Comparison of ENCODE assay signal across 8 cellular contexts in the genomic region with DNA sequence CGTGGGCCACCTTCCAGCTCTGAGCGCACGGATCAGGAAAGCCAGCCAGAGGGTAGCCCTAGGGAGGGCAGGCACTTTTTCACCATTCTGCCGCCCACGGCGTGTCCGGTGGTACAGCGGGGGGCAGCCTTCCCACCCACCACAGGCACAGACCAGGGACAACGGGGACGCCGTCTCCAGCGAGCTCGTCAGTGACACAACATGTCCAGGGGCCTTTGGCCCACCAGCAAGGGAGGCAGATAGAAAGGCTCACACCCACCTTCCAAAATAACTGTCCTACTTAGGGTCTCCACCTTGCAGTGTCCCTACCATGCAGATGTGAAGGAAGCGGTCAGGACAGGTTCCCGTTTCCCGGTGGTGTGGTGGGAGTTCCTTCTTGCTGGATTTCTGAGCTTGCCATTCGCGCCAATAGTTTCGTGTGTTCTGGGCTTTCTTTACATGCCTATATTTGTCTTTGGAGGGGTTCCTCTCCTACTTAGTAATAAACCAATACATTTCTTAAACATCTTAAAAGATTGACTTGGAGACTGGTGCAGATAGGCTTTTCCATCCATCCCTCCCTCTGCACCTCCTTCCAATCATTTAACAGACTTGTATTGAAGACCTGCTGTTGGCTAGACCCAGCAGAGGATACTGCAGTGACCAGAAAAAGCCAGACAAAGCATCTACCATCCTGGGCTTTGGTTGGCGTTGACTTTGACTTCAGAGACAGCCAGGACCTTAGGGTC. TPM values are rescaled to one million over a fixed set of nuclear protein-coding genes. Genes with fewer than 3 reads are reported as not detected.
A peak's percentile ranks its signal among the peaks of the same experiment; 100 is the strongest.
DNase-seq lines count a peak whose midpoint lies in the region; ATAC-seq, FAIRE-seq and TF ChIP-seq lines count a peak whose summit lies in the region.

No MANE protein-coding gene starts in this region.

- H4K8ac ChIP-seq in H1 (ENCODE audit: extremely low read depth, insufficient read depth, low read length): no peak overlapping the region; the same call in 1 of the 2 replicates

- 0 out of 2 replicates have a peak, but pooled peaks cover 1% of the 10 kb centered on the region for H3K27me3 ChIP-seq in OCI-LY1 (ENCODE audit: insufficient read depth, low read length)
- no peaks in the 10 kb centered on the region for H3K27me3 ChIP-seq in H1 (replicated peaks in 1 of 4; ENCODE audit: control insufficient read depth in 3 of 4, extremely low read depth in 1 of 4, insufficient read depth in 3 of 4, low read length in 3 of 4)

- no peak overlapping the region for H3K4ac ChIP-seq in H1 (replicated peaks; ENCODE audit: insufficient read length, low read depth, low read length)

- H3K4me1 ChIP-seq in A549: peaks cover 21% of the 10 kb centered on the region; the same call in 2 of the 3 replicates
- peaks cover 26% of the 10 kb centered on the region for H3K4me1 ChIP-seq in OCI-LY1 (ENCODE audit: insufficient read depth, low read length, severe bottlenecking)
- H3K4me1 ChIP-seq in H1 (replicated peaks in 1 of 4; ENCODE audit: control insufficient read depth in 3 of 4, insufficient read depth in 4 of 4, low read length in 3 of 4): peaks cover 0 to 10% (median 6%) of the 10 kb centered on the region in 4 experiments; a peak in 4 of 7 replicates

- H3K79me2 ChIP-seq in OCI-LY1 (ENCODE audit: insufficient read depth, low read length) (peaks cover 50% of the 10 kb centered on the region), H1 (ENCODE audit: control insufficient read depth in 1 of 2, insufficient read depth in 2 of 2, low read length in 2 of 2) (peaks cover 18 to 53% of the 10 kb centered on the region in 2 experiments)

- TF ChIP-seq CTCF in A549 (IDR thresholded peaks at IDR 0.05) (no peak), OCI-LY1 (IDR thresholded peaks at IDR 0.05; ENCODE audit: low read length) (no peak), H1 (IDR thresholded peaks at IDR 0.05; ENCODE audit: control extremely low read depth in 1 of 3, insufficient read depth in 1 of 3, low read depth in 1 of 3, low read length in 3 of 3) (no peak), nephron (IDR thresholded peaks at IDR 0.05; ENCODE audit: unreplicated experiment in 3 of 3) (no peak)

- no peak overlapping the region for H2AK5ac ChIP-seq in H1 (ENCODE audit: low read depth, low read length)

- H3K4me3 ChIP-seq in A549 (peak overlapping the region; percentile 85), OCI-LY1 (ENCODE audit: low read depth, low read length, poor library complexity, severe bottlenecking) (peak overlapping the region; percentile 93), H1 (ENCODE audit: extremely low read depth in 1 of 4, insufficient read depth in 2 of 4, low read depth in 3 of 4, low read length in 4 of 4) (peak overlapping the region; percentile 74 to 98 (median 79))

- H3K4me2 ChIP-seq in A549 (peak overlapping the region; percentile 82), OCI-LY1 (ENCODE audit: low read length) (peak overlapping the region; percentile 98), H1 (ENCODE audit: insufficient read depth in 1 of 2, low read depth in 2 of 2, low read length in 2 of 2) (peak overlapping the region; percentile 86 to 98)

- peak overlapping the region; percentile 43 for H3K56ac ChIP-seq in H1 (replicated peaks; ENCODE audit: insufficient read length, low read depth, low read length)

- H3K9me3 ChIP-seq in A549 (no peaks in the 10 kb centered on the region), OCI-LY1 (ENCODE audit: low read length) (no peaks in the 10 kb centered on the region), H1 (ENCODE audit: insufficient read depth in 2 of 2, low read depth in 1 of 2, low read length in 1 of 2) (no peaks in the 10 kb centered on the region)

- H3K18ac ChIP-seq in H1 (ENCODE audit: extremely low read depth, low read length): peak overlapping the region; percentile 78

- H3K36me3 Mint-ChIP-seq in nephron (ENCODE audit: low read depth): peaks cover 43% of the 10 kb centered on the region

- H3K27ac ChIP-seq in A549 (peak overlapping the region; percentile 94 to 99), OCI-LY1 (ENCODE audit: low read depth, low read length, poor library complexity, severe bottlenecking) (peak overlapping the region; percentile 13), H1 (ENCODE audit: low read depth, low read length) (0 out of 2 replicates have a peak overlapping the region, but pooled peaks have one; percentile 2)

- 0 out of 2 replicates have a peak overlapping the region, but pooled peaks have one; percentile 66 for H2BK5ac ChIP-seq in H1 (ENCODE audit: low read depth, low read length)

- no peaks in the 10 kb centered on the region for H3K9me2 ChIP-seq in OCI-LY1 (ENCODE audit: low read depth, low read length)

- peaks cover 15% of the 10 kb centered on the region for H3K9me3 Mint-ChIP-seq in nephron

- H3K36me3 ChIP-seq in OCI-LY1 (ENCODE audit: insufficient read depth, low read length) (peaks cover 17% of the 10 kb centered on the region), H1 (ENCODE audit: control insufficient read depth in 2 of 4, insufficient read depth in 4 of 4, low read length in 3 of 4) (peaks cover 0 to 4% (median 0%) of the 10 kb centered on the region in 4 experiments; a peak in 3 of 8 replicates)

- peaks cover 42% of the 10 kb centered on the region for H3K4me1 Mint-ChIP-seq in nephron

- ATAC-seq in A549 (peak in 1 of 2 experiments; percentile 26; a peak in 3 of 6 replicates), GM21390 (IDR thresholded peaks at IDR 0.05; ENCODE audit: unreplicated experiment) (peak; percentile 14)

- H4K20me1 ChIP-seq in OCI-LY1 (ENCODE audit: insufficient read depth, low read length) (no peaks in the 10 kb centered on the region), H1 (replicated peaks in 1 of 2; ENCODE audit: control insufficient read depth in 1 of 2, insufficient read depth in 2 of 2, low read length in 2 of 2) (peaks cover 0 to 7% of the 10 kb centered on the region in 2 experiments)

- peaks cover 12% of the 10 kb centered on the region for H3K79me1 ChIP-seq in H1 (ENCODE audit: low read depth, low read length)

- H3K9ac ChIP-seq in OCI-LY1 (ENCODE audit: low read length) (peak overlapping the region; percentile 95), H1 (replicated peaks in 1 of 4; ENCODE audit: extremely low read depth in 1 of 4, low read depth in 3 of 4, low read length in 3 of 4) (peak overlapping the region; percentile 48 to 88 (median 80))

- no peak for TF ChIP-seq POLR2A in A549 (IDR thresholded peaks at IDR 0.05; ENCODE audit: low read length)
- no peak for TF ChIP-seq POLR2A in H1 (IDR thresholded peaks at IDR 0.05; ENCODE audit: control extremely low read depth in 1 of 2, low read depth in 2 of 2, low read length in 2 of 2)
- no peak for TF ChIP-seq POLR2A in GM12892 (IDR thresholded peaks at IDR 0.05; ENCODE audit: low read depth, low read length)

- no peak overlapping the region for H4K5ac ChIP-seq in H1 (ENCODE audit: insufficient read length, low read depth, low read length)

- POLR2A ChIA-PET in A549 (lab: Yijun Ruan, JAX): no interaction called here
- POLR2A ChIA-PET in H1 (lab: Charles Lee; ENCODE audit: partially characterized antibody): interaction anchor here (0.6 to 1.7 kb wide), 5 partner anchors 13 to 1326 kb away, joined by 3 to 10 read pairs (median 4); no protein-coding TSS in a partner anchor

- no peak for TF ChIP-seq EP300 in A549 (IDR thresholded peaks at IDR 0.05)
- TF ChIP-seq EP300 in H1 (IDR thresholded peaks at IDR 0.05; ENCODE audit: borderline replicate concordance in 1 of 2, low read depth in 2 of 2, low read length in 2 of 2): no peak

- H2BK120ac ChIP-seq in H1 (replicated peaks; ENCODE audit: low read depth, low read length): no peak overlapping the region

- H2BK15ac ChIP-seq in H1 (ENCODE audit: low read length): 0 out of 2 replicates have a peak overlapping the region, but pooled peaks have one; percentile 31

- H2BK12ac ChIP-seq in H1 (ENCODE audit: low read depth, low read length): no peak overlapping the region

- no peak overlapping the region for H3K23ac ChIP-seq in H1 (ENCODE audit: insufficient read length)

- 39% methylated on average over 9 of the region's 20 CpGs for WGBS in A549 (ENCODE audit: missing lambda C conversion rate)
- WGBS in H1 (ENCODE audit: extremely low coverage in 1 of 2, insufficient coverage in 1 of 2, insufficient read length in 1 of 2, insufficient replicate concordance in 2 of 2, low coverage in 1 of 2, low lambda C conversion rate in 2 of 2, missing lambda C conversion rate in 1 of 2), 2 experiments: 19% methylated on average over 20 of the region's 20 CpGs; no CpG with 5 or more reads in 1 of the 2 experiments

- CTCF ChIA-PET in A549 (lab: Yijun Ruan, JAX) (interaction anchor here (1.2 to 1.4 kb wide), 2 partner anchors 10 to 357 kb away, joined by 6 to 10 read pairs; no protein-coding TSS in a partner anchor), H1 (lab: Charles Lee; ENCODE audit: partially characterized antibody) (interaction anchor here (0.7 to 1.2 kb wide), 5 partner anchors 12 to 627 kb away, joined by 3 to 5 read pairs (median 3); no protein-coding TSS in a partner anchor)

- no peak overlapping the region for H3K14ac ChIP-seq in H1 (ENCODE audit: insufficient read length)

- H4K91ac ChIP-seq in H1 (replicated peaks; ENCODE audit: insufficient read length, low read length): no peak overlapping the region

- H3K23me2 ChIP-seq in H1 (ENCODE audit: low read depth, low read length): peaks cover 11% of the 10 kb centered on the region

- FAIRE-seq in A549 (lab: Jason Lieb, UNC): no peak
- FAIRE-seq in H1 (lab: Jason Lieb, UNC): no peak
- no peak for FAIRE-seq in GM12892 (lab: Jason Lieb, UNC)

- no peaks in the 10 kb centered on the region for H3F3A ChIP-seq in OCI-LY1 (ENCODE audit: insufficient read depth, low read length)

- peak overlapping the region; percentile 91 to 97 (median 93) for H3K4me3 Mint-ChIP-seq in nephron

- no peaks in the 10 kb centered on the region for H3K27me3 Mint-ChIP-seq in nephron (ENCODE audit: low read depth)

- no peak overlapping the region for H2AFZ ChIP-seq in OCI-LY1 (ENCODE audit: low read length)
- no peak overlapping the region for H2AFZ ChIP-seq in H1 (ENCODE audit: low read length)

- no peak for TF ChIP-seq RAD21 in A549 (conservative IDR thresholded peaks at IDR 0.05 in 1 of 2, IDR thresholded peaks at IDR 0.05 in 1 of 2)
- TF ChIP-seq RAD21 in H1 (IDR thresholded peaks at IDR 0.05 in 1 of 2, conservative IDR thresholded peaks at IDR 0.05 in 1 of 2; ENCODE audit: low read depth in 2 of 2, low read length in 2 of 2): no peak

- peak overlapping the region; percentile 83 to 100 (median 99) for H3K27ac Mint-ChIP-seq in nephron

- DNase-seq in A549 (ENCODE audit: low read depth in 1 of 2, low spot score in 1 of 2) (no peak), H1 (ENCODE audit: low read depth in 1 of 2, low spot score in 2 of 2) (no peak), NOMO-1 (lab: John Stamatoyannopoulos, UW; ENCODE audit: unreplicated experiment in 2 of 2) (no peak), GM12892 (ENCODE audit: insufficient read length) (no peak)
- DNase-seq in activated CD4-positive, alpha-beta T cell treated with anti-CD3 and anti-CD28 coated beads, Interleukin-2, amount 50 U/mL, for 1 hour: no peak

- no peak overlapping the region for H2BK20ac ChIP-seq in H1 (ENCODE audit: low read length)

RNA-seq across cellular contexts. Expression of a gene that starts 0.9 kb away (rescaled TPM):
- polyA plus RNA-seq in A549 (2011; rRNA removed): 40.1 and 42.7 TPM in 2 replicates
- 51.7 and 54.1 TPM in 2 replicates for polyA plus RNA-seq in A549 (2012; cell fraction: cytosol; rRNA removed)
- 53.6 and 61.9 TPM in 2 replicates for polyA plus RNA-seq in A549 (2012; cell fraction: nucleus; rRNA removed)
- polyA plus RNA-seq in A549 (2017; fragmentation: RNase III; extraction: RNeasy Plus Mini Kit Qiagen cat#74134 plus additional on column Dnase treatment): 24.6 to 26.8 TPM (median 26.0 TPM) in 3 replicates
- polyA minus RNA-seq in A549 (2011; rRNA and poly(A)+ RNA removed): 24.9 and 38.0 TPM in 2 replicates
- 32.7 and 36.0 TPM in 2 replicates for total RNA-seq in H1 (2021; fragmentation: NEBNext Ultra II Directional; extraction: Animal tissue kit (Norgen Biotek cat#: 25700))
- polyA plus RNA-seq in H1 (2011; rRNA removed): 24.1 and 34.4 TPM in 2 replicates
- 30.8 TPM for polyA plus RNA-seq in H1 (2011; cell fraction: cytosol; rRNA removed)
- 37.4 TPM for polyA plus RNA-seq in H1 (2011; cell fraction: nucleus; rRNA removed)
- polyA plus RNA-seq in H1 (2012, experiment 1 of 2): 24.1 to 36.1 TPM (median 28.9 TPM) in 4 replicates
- polyA plus RNA-seq in H1 (2012, experiment 2 of 2): 15.8 TPM
- 17.5 TPM for polyA plus RNA-seq in H1 (2013, experiment 1 of 2)
- polyA plus RNA-seq in H1 (2013, experiment 2 of 2): 18.9 TPM
- polyA minus RNA-seq in H1 (2011; rRNA and poly(A)+ RNA removed): 15.8 and 21.2 TPM in 2 replicates
- polyA minus RNA-seq in H1 (2011; cell fraction: cytosol; rRNA and poly(A)+ RNA removed): 21.2 TPM
- 23.1 TPM for polyA minus RNA-seq in H1 (2011; cell fraction: nucleus; rRNA and poly(A)+ RNA removed)
- 8.9 TPM for polyA plus RNA-seq in GM12892 (2012; ENCODE audit: missing spikeins)

Comparison
In these comparisons a context has a peak if more than half of its experiments do, and no peak if none do; other contexts are left out.
1. H3K27ac ChIP-seq: peak in every context shown above with its lines; median percentile 96 in A549; 13 in OCI-LY1; 2 in H1.